20 cellular contexts compared by ENCODE assay signal in genomic region chr1:3106216-3106615, GRCh38. TPM values are rescaled to one million over a fixed set of nuclear protein-coding genes. Genes with fewer than 3 reads are reported as not detected.
A peak's percentile ranks its signal among the peaks of the same experiment; 100 is the strongest.
DNase-seq lines count a peak whose midpoint lies in the region; ATAC-seq and TF ChIP-seq lines count a peak whose summit lies in the region.
"Had no signal": no experiment of that assay in that cellular context is flagged by ENCODE, and none has a peak within 500 bp of the region (broad histone marks: within the 10 kb centered on the region; RNA-seq: fewer than 3 reads in every experiment).

No MANE protein-coding gene starts in this region.

- peak overlapping the region; percentile 98 for H3K18ac ChIP-seq in neuronal stem cell (ENCODE audit: low read length)

- peak overlapping the region; percentile 99 for H2BK120ac ChIP-seq in neuronal stem cell (ENCODE audit: low read depth, low read length)

- H2BK15ac ChIP-seq in neuronal stem cell (ENCODE audit: low read length), result peak overlapping the region; percentile 57

- peak overlapping the region; percentile 100 for H3K14ac ChIP-seq in neuronal stem cell (ENCODE audit: low read length)

- no peak overlapping the region for H3K4me3 Mint-ChIP-seq in brain
- H3K4me3 Mint-ChIP-seq: CD4-positive, CD25-positive, alpha-beta regulatory T cell; CD8-positive, alpha-beta memory T cell had no signal

- H3K27ac Mint-ChIP-seq in brain, result peak overlapping the region in 3 of 5 experiments; percentile 11 to 97 (median 49)
- H3K27ac Mint-ChIP-seq: CD4-positive, CD25-positive, alpha-beta regulatory T cell; CD8-positive, alpha-beta memory T cell had no signal

- WGBS in hepatocyte (ENCODE audit: low lambda C conversion rate, missing lambda C conversion rate), result 98% methylated on average over 5 of the region's 8 CpGs
- WGBS in neuronal stem cell (ENCODE audit: extremely low coverage in 2 of 2, insufficient read length in 2 of 2, insufficient replicate concordance in 1 of 2), 2 donors, result no CpG with 5 or more reads among the region's 8 CpGs

- peaks cover 4 to 18% (median 8%) of the 10 kb centered on the region in 5 experiments for H3K9me3 Mint-ChIP-seq in brain

- peaks cover 68% of the 10 kb centered on the region for H3K4me1 Mint-ChIP-seq in brain
- H3K4me1 Mint-ChIP-seq: CD4-positive, CD25-positive, alpha-beta regulatory T cell; CD8-positive, alpha-beta memory T cell had no signal

- H3K36me3 ChIP-seq in hepatocyte (replicated peaks; ENCODE audit: insufficient read depth, low read depth) (no peaks in the 10 kb centered on the region), neuronal stem cell (replicated peaks in 1 of 2; ENCODE audit: control insufficient read depth in 2 of 2, insufficient read depth in 2 of 2, low read length in 2 of 2) (no peaks in the 10 kb centered on the region)
- H3K36me3 ChIP-seq: BE2C had no signal

- peaks cover 11% of the 10 kb centered on the region for H3K36me3 Mint-ChIP-seq in brain
- H3K36me3 Mint-ChIP-seq: CD4-positive, CD25-positive, alpha-beta regulatory T cell; CD8-positive, alpha-beta memory T cell had no signal

- peaks cover 5% of the 10 kb centered on the region for H3K79me1 ChIP-seq in neuronal stem cell (ENCODE audit: low read depth, low read length)

- no peak overlapping the region for H3K4me2 ChIP-seq in hepatocyte
- H3K4me2 ChIP-seq in neuronal stem cell (ENCODE audit: insufficient read depth, low read length, poor library complexity, severe bottlenecking), result no peak overlapping the region

- H3K27ac ChIP-seq in hepatocyte, result peak overlapping the region; percentile 42
- H3K27ac ChIP-seq in neuronal stem cell (replicated peaks; ENCODE audit: low read length), result peak overlapping the region; percentile 95
- H3K27ac ChIP-seq: GM23248, HL-60 had no signal

- H2AFZ ChIP-seq in hepatocyte, result no peak overlapping the region
- no peak overlapping the region for H2AFZ ChIP-seq in neuronal stem cell (ENCODE audit: low read length)
- H2AFZ ChIP-seq: GM23248 had no signal

- peak overlapping the region; percentile 99 for H2AK5ac ChIP-seq in neuronal stem cell (ENCODE audit: low read depth, low read length)

- TF ChIP-seq CTCF in brain (conservative IDR thresholded peaks at IDR 0.05) (no peak), hepatocyte (IDR thresholded peaks at IDR 0.05; ENCODE audit: poor library complexity) (no peak)

- H3K4me3 ChIP-seq in hepatocyte (no peak overlapping the region), neuronal stem cell (ENCODE audit: low read length in 2 of 2) (peak overlapping the region in 1 of 2 donors; percentile 13)
- H3K4me3 ChIP-seq: GM12878, GM23248 had no signal

- no peak for DNase-seq in hepatocyte (ENCODE audit: low spot score)
- no peak for DNase-seq in neuronal stem cell (ENCODE audit: low spot score)
- DNase-seq in ecto neural progenitor cell (ENCODE audit: low spot score), result no peak
- no peak for DNase-seq in NCI-H2029 (lab: John Stamatoyannopoulos, UW)
- DNase-seq: ACHN; BE2C; CD4-positive, CD25-positive, alpha-beta regulatory T cell; CD8-positive, alpha-beta memory T cell; COR-L47; DMS 273 treated with DMSO at 0.1 percent for 48 hours; DMS53; DND-41; EL; HCEC 1CT had no signal

- H3K27me3 ChIP-seq in hepatocyte (no peaks in the 10 kb centered on the region), neuronal stem cell (ENCODE audit: control insufficient read depth in 3 of 3, insufficient read depth in 3 of 3, low read depth in 1 of 3, low read length in 3 of 3) (peaks cover 0 to 10% (median 0%) of the 10 kb centered on the region in 3 experiments)

- no peaks in the 10 kb centered on the region for H3K79me2 ChIP-seq in hepatocyte

- no peak for ATAC-seq in HG02798 (IDR thresholded peaks at IDR 0.05; ENCODE audit: poor library complexity, unreplicated experiment)
- ATAC-seq: GM12878 had no signal

- peak overlapping the region; percentile 90 for H3K23ac ChIP-seq in neuronal stem cell (ENCODE audit: low read depth, low read length, poor library complexity)

- peak overlapping the region; percentile 99 for H2BK5ac ChIP-seq in neuronal stem cell (ENCODE audit: low read length)

- peak overlapping the region; percentile 54 for H3K4ac ChIP-seq in neuronal stem cell (ENCODE audit: low read length)

- peak overlapping the region; percentile 100 for H2BK12ac ChIP-seq in neuronal stem cell (ENCODE audit: low read length)

- H3K9me3 ChIP-seq in hepatocyte (ENCODE audit: low read depth) (no peaks in the 10 kb centered on the region), neuronal stem cell (replicated peaks in 1 of 2; ENCODE audit: control insufficient read depth in 2 of 2, insufficient read depth in 1 of 2, low read depth in 1 of 2, low read length in 2 of 2) (peaks cover 10 to 11% of the 10 kb centered on the region in 2 donors)
- H3K9me3 ChIP-seq: BE2C had no signal

- H3K9ac ChIP-seq in neuronal stem cell (ENCODE audit: low read depth, low read length, poor library complexity), result no peak overlapping the region
- H3K9ac ChIP-seq: GM23248 had no signal

- peaks cover 3% of the 10 kb centered on the region for H3K27me3 Mint-ChIP-seq in brain
- H3K27me3 Mint-ChIP-seq: CD4-positive, CD25-positive, alpha-beta regulatory T cell had no signal

- H4K8ac ChIP-seq in neuronal stem cell (ENCODE audit: low read depth, low read length), result no peak overlapping the region

- no peaks in the 10 kb centered on the region for H3K9me2 ChIP-seq in hepatocyte (replicated peaks; ENCODE audit: insufficient read depth)

- peak overlapping the region; percentile 41 for H4K91ac ChIP-seq in neuronal stem cell (ENCODE audit: low read depth, low read length, poor library complexity)

- H4K20me1 ChIP-seq in hepatocyte (ENCODE audit: insufficient read depth, poor library complexity, severe bottlenecking), result no peaks in the 10 kb centered on the region

- peaks cover 10% of the 10 kb centered on the region for H3K4me1 ChIP-seq in hepatocyte (ENCODE audit: insufficient read depth)
- peaks cover 35 to 66% of the 10 kb centered on the region in 2 donors for H3K4me1 ChIP-seq in neuronal stem cell (ENCODE audit: control insufficient read depth in 2 of 2, insufficient read depth in 1 of 2, low read depth in 1 of 2, low read length in 2 of 2)
- H3K4me1 ChIP-seq: BE2C had no signal

RNA-seq across cellular contexts. Expression of gene PRDM16, which starts 37.2 kb away (rescaled TPM):
- polyA plus RNA-seq in brain (ENCODE audit: insufficient read depth, low read depth, low replicate concordance), result 2.4 TPM
- total RNA-seq in hepatocyte, result 3.9 and 9.9 TPM in 2 replicates
- 7.7 and 8.1 TPM in 2 replicates for polyA plus RNA-seq in hepatocyte
- 7.9 TPM for polyA plus RNA-seq in neuronal stem cell (2013, experiment 1 of 2)
- polyA plus RNA-seq in neuronal stem cell (2013, experiment 2 of 2), result 7.6 TPM
- total RNA-seq: CD8-positive, alpha-beta memory T cell; GM23248; HT1080 had no signal
- polyA plus RNA-seq: CD4-positive, CD25-positive, alpha-beta regulatory T cell; CD8-positive, alpha-beta memory T cell; GM12878 had no signal
